Comparison of ENCODE assay signal across 20 cellular contexts in the genomic region with DNA sequence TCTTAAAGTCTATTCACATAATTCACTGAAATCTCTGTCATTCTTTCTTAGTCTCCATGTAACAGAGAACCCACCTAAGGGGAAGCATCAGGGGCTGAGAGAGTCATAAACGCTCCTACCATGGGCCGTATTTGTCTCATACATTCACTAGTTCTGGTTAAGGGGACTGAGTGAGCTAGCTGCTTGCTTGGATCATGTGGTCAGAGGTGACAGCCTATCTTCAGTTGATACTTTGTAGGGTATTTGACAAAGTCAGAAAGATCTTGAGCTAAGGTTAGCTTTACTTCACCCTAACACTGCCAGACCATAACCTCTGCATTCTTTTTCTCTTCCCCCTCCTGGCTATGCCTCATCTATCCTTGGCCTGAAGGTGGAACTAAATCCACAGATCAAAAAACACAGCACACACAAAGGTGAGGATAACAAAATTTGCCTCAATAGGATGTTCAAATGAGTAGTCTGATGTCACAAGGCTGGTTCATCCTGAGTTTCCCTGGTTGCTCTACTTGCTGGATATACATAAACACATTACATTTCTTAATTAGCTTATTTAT.
"Had no signal": no experiment of that assay in that cellular context is flagged by ENCODE, and none has a peak within 500 bp of the region (broad histone marks: within the 10 kb centered on the region; RNA-seq: fewer than 3 reads in every experiment).

No MANE protein-coding gene starts in this region.

- DNase-seq: activated B cell treated with CpG ODN at 0.5 μM for 24 hours; activated CD4-positive, alpha-beta T cell treated with anti-CD3 and anti-CD28 coated beads, Interleukin-2, amount 10 ng/mL, durations not matched to agents 7 days and 5 days; activated naive CD8-positive, alpha-beta T cell treated with anti-CD3 and anti-CD28 coated beads for 36 hours; amygdala; body of pancreas; central memory CD4-positive, alpha-beta T cell; colonic mucosa; islet precursor cell; mesenchymal stem cell; occipital lobe; right lobe of liver; stomach; upper lobe of right lung had no signal

- H3K36me3 ChIP-seq: colonic mucosa, esophagus muscularis mucosa, right lobe of liver, stomach, thoracic aorta, upper lobe of right lung had no signal

- H3K4me1 Mint-ChIP-seq: activated CD4-positive, alpha-beta T cell treated with anti-CD3 and anti-CD28 coated beads, Interleukin-2, amount 10 ng/mL, durations not matched to agents 7 days and 5 days; nephron had no signal

- ATAC-seq: body of pancreas, left lobe of liver, right lobe of liver, upper lobe of right lung had no signal

- H3K9me3 Mint-ChIP-seq: activated B cell treated with CpG ODN at 0.5 μM for 24 hours; activated naive CD8-positive, alpha-beta T cell treated with anti-CD3 and anti-CD28 coated beads for 36 hours; nephron had no signal

- H3K4me3 Mint-ChIP-seq: activated B cell treated with CpG ODN at 0.5 μM for 24 hours; activated CD4-positive, alpha-beta T cell treated with anti-CD3 and anti-CD28 coated beads, Interleukin-2, amount 10 ng/mL, durations not matched to agents 7 days and 5 days; activated naive CD8-positive, alpha-beta T cell treated with anti-CD3 and anti-CD28 coated beads for 36 hours; nephron had no signal

- H3K27ac Mint-ChIP-seq: activated CD4-positive, alpha-beta T cell treated with anti-CD3 and anti-CD28 coated beads, Interleukin-2, amount 10 ng/mL, durations not matched to agents 7 days and 5 days; activated naive CD8-positive, alpha-beta T cell treated with anti-CD3 and anti-CD28 coated beads for 36 hours; nephron had no signal

- H3K4me3 ChIP-seq: body of pancreas, colonic mucosa, esophagus muscularis mucosa, hepatocyte, right lobe of liver, smooth muscle cell, stomach, thoracic aorta, upper lobe of right lung had no signal

- H3K4me1 ChIP-seq: body of pancreas, colonic mucosa, esophagus muscularis mucosa, right lobe of liver, stomach, upper lobe of right lung had no signal

- FAIRE-seq: TTC549 had no signal

- H3K9me3 ChIP-seq: body of pancreas, colonic mucosa, esophagus muscularis mucosa, right lobe of liver, stomach, thoracic aorta, upper lobe of right lung had no signal

- H3K27me3 ChIP-seq: body of pancreas, colonic mucosa, esophagus muscularis mucosa, hepatocyte, right lobe of liver, stomach, upper lobe of right lung had no signal

- H3K27me3 Mint-ChIP-seq: activated B cell treated with CpG ODN at 0.5 μM for 24 hours; activated CD4-positive, alpha-beta T cell treated with anti-CD3 and anti-CD28 coated beads, Interleukin-2, amount 10 ng/mL, durations not matched to agents 7 days and 5 days; activated naive CD8-positive, alpha-beta T cell treated with anti-CD3 and anti-CD28 coated beads for 36 hours had no signal
